ENCODE assay signal across 9 cellular contexts in genomic region chr21:41207401-41208388, GRCh38. TPM values are rescaled to one million over a fixed set of nuclear protein-coding genes. Genes with fewer than 3 reads are reported as not detected.
DNase-seq lines count a peak whose midpoint lies in the region; ATAC-seq and TF ChIP-seq lines count a peak whose summit lies in the region.
"Had no signal": no experiment of that assay in that cellular context is flagged by ENCODE, and none has a peak within 500 bp of the region (broad histone marks: within the 10 kb centered on the region; RNA-seq: fewer than 3 reads in every experiment).

No MANE protein-coding gene starts in this region.

- ATAC-seq in WTC11 (peak; percentile 44), gastrocnemius medialis (peak; percentile 51 to 73), HG02623 (IDR thresholded peaks at IDR 0.05; ENCODE audit: unreplicated experiment) (no peak)

- H3K9me3 Mint-ChIP-seq in WTC11: no peaks in the 10 kb centered on the region
- H3K9me3 Mint-ChIP-seq: activated T-cell treated with anti-CD3 and anti-CD28 coated beads, Interleukin-2, amount 50 U/mL, for 24 hours had no signal

- no peaks in the 10 kb centered on the region for H3K9me3 ChIP-seq in cardiac muscle cell (ENCODE audit: low read depth)
- no peaks in the 10 kb centered on the region for H3K9me3 ChIP-seq in gastrocnemius medialis

- no peak overlapping the region for H3K4me3 ChIP-seq in cardiac muscle cell
- peak overlapping the region in 1 of 4 donors; percentile 7 for H3K4me3 ChIP-seq in gastrocnemius medialis

- CTCF ChIA-PET in WTC11 (lab: Charles Lee): interaction anchor here (0.9 kb wide), 2 partner anchors 37 to 39 kb away, joined by 3 to 4 read pairs; no protein-coding TSS in a partner anchor

- no peak for TF ChIP-seq CTCF in WTC11 (IDR thresholded peaks at IDR 0.05)
- TF ChIP-seq CTCF in cardiac muscle cell (IDR thresholded peaks at IDR 0.05; ENCODE audit: low read depth, low read length): no peak
- TF ChIP-seq CTCF in gastrocnemius medialis (IDR thresholded peaks at IDR 0.05 in 4 of 5, conservative IDR thresholded peaks at IDR 0.05 in 1 of 5): no peak

- DNase-seq in GM04504 (ENCODE audit: low read depth): peak; percentile 13
- no peak for DNase-seq in WTC11 (ENCODE audit: low spot score)
- peak; percentile 59 to 89 for DNase-seq in cardiac muscle cell (ENCODE audit: low read depth in 1 of 2, low spot score in 1 of 2)
- peak; percentile 18 to 29 for DNase-seq in gastrocnemius medialis
- no peak for DNase-seq in Kasumi-1 (lab: John Stamatoyannopoulos, UW)
- no peak for DNase-seq in germinal center (ENCODE audit: low spot score)
- DNase-seq in iPS-NIHi11 (ENCODE audit: low spot score): no peak
- DNase-seq: activated T-cell treated with anti-CD3 and anti-CD28 coated beads, Interleukin-2, amount 50 U/mL, for 24 hours had no signal

- H3K36me3 Mint-ChIP-seq in WTC11: no peaks in the 10 kb centered on the region

- H3K27me3 ChIP-seq in cardiac muscle cell (no peaks in the 10 kb centered on the region), gastrocnemius medialis (no peaks in the 10 kb centered on the region)

- POLR2A ChIA-PET in WTC11 (lab: Charles Lee): interaction anchor here (1.0 kb wide), 1 partner anchor 8 kb away, joined by 3 read pairs; no protein-coding TSS in a partner anchor

- no peaks in the 10 kb centered on the region for H3K27me3 Mint-ChIP-seq in WTC11 (ENCODE audit: low read depth)

- TF ChIP-seq POLR2A in gastrocnemius medialis (IDR thresholded peaks at IDR 0.05): no peak

- H3K4me1 ChIP-seq in cardiac muscle cell (ENCODE audit: low read depth) (peaks cover 9% of the 10 kb centered on the region), gastrocnemius medialis (peaks cover 4 to 18% of the 10 kb centered on the region in 2 donors)

- H3K27ac ChIP-seq in cardiac muscle cell (no peak overlapping the region), gastrocnemius medialis (peak overlapping the region in 3 of 4 donors; percentile 17 to 26 (median 18))

- no peaks in the 10 kb centered on the region for H3K36me3 ChIP-seq in cardiac muscle cell
- no peaks in the 10 kb centered on the region for H3K36me3 ChIP-seq in gastrocnemius medialis

- in situ Hi-C loops in gastrocnemius medialis (cut with MboI; ENCODE audit: low sequenced_read_pairs in 4 of 4): no loop called here

- H3K4me3 Mint-ChIP-seq in WTC11: no peak overlapping the region
- H3K4me3 Mint-ChIP-seq: activated T-cell treated with anti-CD3 and anti-CD28 coated beads, Interleukin-2, amount 50 U/mL, for 24 hours had no signal

- no peak overlapping the region for H3K27ac Mint-ChIP-seq in WTC11
- H3K27ac Mint-ChIP-seq: activated T-cell treated with anti-CD3 and anti-CD28 coated beads, Interleukin-2, amount 50 U/mL, for 24 hours had no signal

- intact Hi-C loops in gastrocnemius medialis (cut with DNase I; ENCODE audit: low total_unique reads): no loop called here

- peaks cover 14% of the 10 kb centered on the region for H3K4me1 Mint-ChIP-seq in WTC11

TF ChIP-seq in WTC11, 78 proteins besides CTCF, POLR2A, EP300 and RAD21:
- TF ChIP-seq SOX15 (CRISPR knock-in tag; IDR thresholded peaks at IDR 0.05): no peak
- TF ChIP-seq ATF1 (CRISPR knock-in tag; IDR thresholded peaks at IDR 0.05): no peak
- TF ChIP-seq NR1H2 (CRISPR knock-in tag; IDR thresholded peaks at IDR 0.05): no peak
- TF ChIP-seq ETV6 (CRISPR knock-in tag; IDR thresholded peaks at IDR 0.05): no peak
- TF ChIP-seq NFE2L1 (CRISPR knock-in tag; IDR thresholded peaks at IDR 0.05): no peak
- TF ChIP-seq, protein P1, sequence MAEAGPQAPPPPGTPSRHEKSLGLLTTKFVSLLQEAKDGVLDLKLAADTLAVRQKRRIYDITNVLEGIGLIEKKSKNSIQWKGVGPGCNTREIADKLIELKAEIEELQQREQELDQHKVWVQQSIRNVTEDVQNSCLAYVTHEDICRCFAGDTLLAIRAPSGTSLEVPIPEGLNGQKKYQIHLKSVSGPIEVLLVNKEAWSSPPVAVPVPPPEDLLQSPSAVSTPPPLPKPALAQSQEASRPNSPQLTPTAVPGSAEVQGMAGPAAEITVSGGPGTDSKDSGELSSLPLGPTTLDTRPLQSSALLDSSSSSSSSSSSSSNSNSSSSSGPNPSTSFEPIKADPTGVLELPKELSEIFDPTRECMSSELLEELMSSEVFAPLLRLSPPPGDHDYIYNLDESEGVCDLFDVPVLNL (CRISPR knock-in tag; IDR thresholded peaks at IDR 0.05; ENCODE audit: borderline replicate concordance, low read depth): no peak
- no peak for TF ChIP-seq NFATC4 (CRISPR knock-in tag; IDR thresholded peaks at IDR 0.05)
- TF ChIP-seq, protein P2, sequence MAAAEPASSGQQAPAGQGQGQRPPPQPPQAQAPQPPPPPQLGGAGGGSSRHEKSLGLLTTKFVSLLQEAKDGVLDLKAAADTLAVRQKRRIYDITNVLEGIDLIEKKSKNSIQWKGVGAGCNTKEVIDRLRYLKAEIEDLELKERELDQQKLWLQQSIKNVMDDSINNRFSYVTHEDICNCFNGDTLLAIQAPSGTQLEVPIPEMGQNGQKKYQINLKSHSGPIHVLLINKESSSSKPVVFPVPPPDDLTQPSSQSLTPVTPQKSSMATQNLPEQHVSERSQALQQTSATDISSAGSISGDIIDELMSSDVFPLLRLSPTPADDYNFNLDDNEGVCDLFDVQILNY (CRISPR knock-in tag; IDR thresholded peaks at IDR 0.05): no peak
- no peak for TF ChIP-seq RELA (CRISPR knock-in tag; IDR thresholded peaks at IDR 0.05; ENCODE audit: borderline replicate concordance)
- no peak for TF ChIP-seq PRRX2 (CRISPR knock-in tag; IDR thresholded peaks at IDR 0.05)

RNA-seq across cellular contexts. Expression of gene BACE2, which starts 39.7 kb away (rescaled TPM):
- 9.8 to 11.8 TPM (median 11.1 TPM) in 3 replicates for total RNA-seq in WTC11 (2021)
- total RNA-seq in cardiac muscle cell: 8.1 and 17.5 TPM in 2 replicates
- 8.8 and 10.4 TPM in 2 replicates for polyA plus RNA-seq in cardiac muscle cell
- 10 to 100 TPM in 1 of 4 donors, 1 to 10 TPM in 3; 7.5 to 17.5 (median 9.3) TPM for total RNA-seq in gastrocnemius medialis

Comparison
In these comparisons a context has a peak if more than half of its experiments do, and no peak if none do; other contexts are left out.
1. DNase-seq: peak in GM04504 (single experiment), cardiac muscle cell (2 of 2) and gastrocnemius medialis (2 of 2); none in WTC11 (single experiment), Kasumi-1 (0 of 2), germinal center (single experiment) and iPS-NIHi11 (single experiment).